1 cellular context compared by ENCODE assay signal in the genomic region with DNA sequence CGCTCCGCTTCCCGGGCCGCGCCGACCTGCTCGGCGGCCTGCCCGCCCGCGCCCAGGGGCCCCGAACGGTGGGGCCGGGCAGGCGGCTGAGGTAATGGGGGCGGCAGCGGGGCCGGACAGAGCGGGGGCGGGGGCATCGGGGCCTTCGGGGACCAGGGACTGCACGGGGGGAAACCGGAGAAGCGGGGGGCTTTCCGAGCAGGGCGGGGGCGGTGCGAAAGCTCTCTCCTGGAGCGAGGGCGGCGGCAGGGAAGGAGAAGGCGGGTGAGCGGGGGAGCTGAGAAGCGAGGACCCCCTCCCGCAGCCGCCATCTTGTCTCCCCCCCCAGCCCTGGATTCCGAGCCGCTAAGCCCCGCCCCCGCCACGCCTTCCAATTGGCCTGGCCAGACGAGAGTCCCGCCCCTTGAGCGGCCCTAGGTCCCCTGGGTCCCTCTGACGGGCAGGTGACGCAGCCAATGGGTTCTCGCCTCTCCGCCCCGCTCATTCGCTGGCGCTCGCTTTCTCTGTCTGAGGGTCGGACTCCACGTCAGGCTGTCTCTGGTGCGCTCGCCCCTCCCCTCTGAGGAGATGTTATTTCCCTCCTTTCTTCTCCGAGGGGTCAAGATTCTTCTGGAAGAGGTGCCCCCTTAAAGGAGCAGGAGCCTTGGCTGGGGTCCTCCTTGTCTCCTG.
TF ChIP-seq lines count a peak whose summit lies in the region.

No MANE protein-coding gene starts in this region.

TF ChIP-seq in K562, 482 proteins besides CTCF, POLR2A, EP300 and RAD21 (continued from another document and continues in another):
- TF ChIP-seq, protein P1, sequence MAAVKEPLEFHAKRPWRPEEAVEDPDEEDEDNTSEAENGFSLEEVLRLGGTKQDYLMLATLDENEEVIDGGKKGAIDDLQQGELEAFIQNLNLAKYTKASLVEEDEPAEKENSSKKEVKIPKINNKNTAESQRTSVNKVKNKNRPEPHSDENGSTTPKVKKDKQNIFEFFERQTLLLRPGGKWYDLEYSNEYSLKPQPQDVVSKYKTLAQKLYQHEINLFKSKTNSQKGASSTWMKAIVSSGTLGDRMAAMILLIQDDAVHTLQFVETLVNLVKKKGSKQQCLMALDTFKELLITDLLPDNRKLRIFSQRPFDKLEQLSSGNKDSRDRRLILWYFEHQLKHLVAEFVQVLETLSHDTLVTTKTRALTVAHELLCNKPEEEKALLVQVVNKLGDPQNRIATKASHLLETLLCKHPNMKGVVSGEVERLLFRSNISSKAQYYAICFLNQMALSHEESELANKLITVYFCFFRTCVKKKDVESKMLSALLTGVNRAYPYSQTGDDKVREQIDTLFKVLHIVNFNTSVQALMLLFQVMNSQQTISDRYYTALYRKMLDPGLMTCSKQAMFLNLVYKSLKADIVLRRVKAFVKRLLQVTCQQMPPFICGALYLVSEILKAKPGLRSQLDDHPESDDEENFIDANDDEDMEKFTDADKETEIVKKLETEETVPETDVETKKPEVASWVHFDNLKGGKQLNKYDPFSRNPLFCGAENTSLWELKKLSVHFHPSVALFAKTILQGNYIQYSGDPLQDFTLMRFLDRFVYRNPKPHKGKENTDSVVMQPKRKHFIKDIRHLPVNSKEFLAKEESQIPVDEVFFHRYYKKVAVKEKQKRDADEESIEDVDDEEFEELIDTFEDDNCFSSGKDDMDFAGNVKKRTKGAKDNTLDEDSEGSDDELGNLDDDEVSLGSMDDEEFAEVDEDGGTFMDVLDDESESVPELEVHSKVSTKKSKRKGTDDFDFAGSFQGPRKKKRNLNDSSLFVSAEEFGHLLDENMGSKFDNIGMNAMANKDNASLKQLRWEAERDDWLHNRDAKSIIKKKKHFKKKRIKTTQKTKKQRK (IDR thresholded peaks at IDR 0.05; ENCODE audit: borderline replicate concordance, low read depth, low read length): peak; percentile 50; the same call in 1 of the 2 replicates
- TF ChIP-seq, protein P2, sequence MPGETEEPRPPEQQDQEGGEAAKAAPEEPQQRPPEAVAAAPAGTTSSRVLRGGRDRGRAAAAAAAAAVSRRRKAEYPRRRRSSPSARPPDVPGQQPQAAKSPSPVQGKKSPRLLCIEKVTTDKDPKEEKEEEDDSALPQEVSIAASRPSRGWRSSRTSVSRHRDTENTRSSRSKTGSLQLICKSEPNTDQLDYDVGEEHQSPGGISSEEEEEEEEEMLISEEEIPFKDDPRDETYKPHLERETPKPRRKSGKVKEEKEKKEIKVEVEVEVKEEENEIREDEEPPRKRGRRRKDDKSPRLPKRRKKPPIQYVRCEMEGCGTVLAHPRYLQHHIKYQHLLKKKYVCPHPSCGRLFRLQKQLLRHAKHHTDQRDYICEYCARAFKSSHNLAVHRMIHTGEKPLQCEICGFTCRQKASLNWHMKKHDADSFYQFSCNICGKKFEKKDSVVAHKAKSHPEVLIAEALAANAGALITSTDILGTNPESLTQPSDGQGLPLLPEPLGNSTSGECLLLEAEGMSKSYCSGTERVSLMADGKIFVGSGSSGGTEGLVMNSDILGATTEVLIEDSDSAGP (CRISPR knock-in tag; IDR thresholded peaks at IDR 0.05): peak; percentile 73; the same call in 1 of the 2 replicates
- TF ChIP-seq NFIC (IDR thresholded peaks at IDR 0.05) (no peak), POLR2B (IDR thresholded peaks at IDR 0.05; ENCODE audit: low read depth, partially characterized antibody) (peak; percentile 63), HLTF (IDR thresholded peaks at IDR 0.05) (no peak), ARID1B (IDR thresholded peaks at IDR 0.05) (no peak), TAF9B (IDR thresholded peaks at IDR 0.05; ENCODE audit: partially characterized antibody) (peak; percentile 72), SREBF1 (IDR thresholded peaks at IDR 0.05; ENCODE audit: borderline replicate concordance, low read depth, low read length) (0 out of 2 replicates have a peak, but pooled peaks have one; percentile 41), FOXA1 (IDR thresholded peaks at IDR 0.05; ENCODE audit: borderline replicate concordance) (no peak), TCF3 (CRISPR knock-in tag; IDR thresholded peaks at IDR 0.05) (no peak), BHLHE40 (IDR thresholded peaks at IDR 0.05; ENCODE audit: low read length) (no peak), ESRRB (CRISPR knock-in tag; IDR thresholded peaks at IDR 0.05; ENCODE audit: borderline replicate concordance) (no peak), MCM3 (IDR thresholded peaks at IDR 0.05) (no peak), GABPB1 (CRISPR knock-in tag; IDR thresholded peaks at IDR 0.05) (peak; percentile 23; the same call in 1 of the 2 replicates), MAZ (CRISPR knock-in tag; conservative IDR thresholded peaks at IDR 0.05 in 1 of 2, IDR thresholded peaks at IDR 0.05 in 1 of 2) (peak; percentile 35 to 73; a peak in 2 of 4 replicates), ZNF263 (CRISPR knock-in tag; IDR thresholded peaks at IDR 0.05; ENCODE audit: borderline replicate concordance) (no peak), SIN3A (IDR thresholded peaks at IDR 0.05; ENCODE audit: borderline replicate concordance in 2 of 2, control insufficient read depth in 1 of 2, low read depth in 2 of 2, low read length in 2 of 2) (0 out of 4 replicates have a peak, but pooled peaks of 1 of the 2 experiments have one; percentile 42), STAG1 (CRISPR knock-in tag; IDR thresholded peaks at IDR 0.05; ENCODE audit: borderline replicate concordance) (no peak), NCOR1 (IDR thresholded peaks at IDR 0.05) (no peak), ZNF695 (CRISPR knock-in tag; IDR thresholded peaks at IDR 0.05) (no peak), YY1 (IDR thresholded peaks at IDR 0.05; ENCODE audit: borderline replicate concordance in 1 of 3, control insufficient read depth in 1 of 3, extremely low read depth in 1 of 3, insufficient read depth in 3 of 3, insufficient read length in 1 of 3, insufficient replicate concordance in 2 of 3, low read depth in 1 of 3, low read length in 2 of 3) (peak; percentile 79 to 97 (median 94)), NR2F6 (CRISPR knock-in tag; IDR thresholded peaks at IDR 0.05) (no peak), NCOA1 (IDR thresholded peaks at IDR 0.05; ENCODE audit: low read depth) (no peak), ZNF274 (IDR thresholded peaks at IDR 0.05; ENCODE audit: borderline replicate concordance, low read depth, low read length) (no peak), ZNF347 (CRISPR knock-in tag; IDR thresholded peaks at IDR 0.05; ENCODE audit: low read depth) (no peak), MECOM (CRISPR knock-in tag; IDR thresholded peaks at IDR 0.05) (no peak), NR2C1 (IDR thresholded peaks at IDR 0.05) (no peak), NR2C1 (tag; IDR thresholded peaks at IDR 0.05) (no peak)
- TF ChIP-seq, protein P3, sequence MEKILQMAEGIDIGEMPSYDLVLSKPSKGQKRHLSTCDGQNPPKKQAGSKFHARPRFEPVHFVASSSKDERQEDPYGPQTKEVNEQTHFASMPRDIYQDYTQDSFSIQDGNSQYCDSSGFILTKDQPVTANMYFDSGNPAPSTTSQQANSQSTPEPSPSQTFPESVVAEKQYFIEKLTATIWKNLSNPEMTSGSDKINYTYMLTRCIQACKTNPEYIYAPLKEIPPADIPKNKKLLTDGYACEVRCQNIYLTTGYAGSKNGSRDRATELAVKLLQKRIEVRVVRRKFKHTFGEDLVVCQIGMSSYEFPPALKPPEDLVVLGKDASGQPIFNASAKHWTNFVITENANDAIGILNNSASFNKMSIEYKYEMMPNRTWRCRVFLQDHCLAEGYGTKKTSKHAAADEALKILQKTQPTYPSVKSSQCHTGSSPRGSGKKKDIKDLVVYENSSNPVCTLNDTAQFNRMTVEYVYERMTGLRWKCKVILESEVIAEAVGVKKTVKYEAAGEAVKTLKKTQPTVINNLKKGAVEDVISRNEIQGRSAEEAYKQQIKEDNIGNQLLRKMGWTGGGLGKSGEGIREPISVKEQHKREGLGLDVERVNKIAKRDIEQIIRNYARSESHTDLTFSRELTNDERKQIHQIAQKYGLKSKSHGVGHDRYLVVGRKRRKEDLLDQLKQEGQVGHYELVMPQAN (IDR thresholded peaks at IDR 0.05; ENCODE audit: borderline replicate concordance): no peak
- TF ChIP-seq, protein P4, sequence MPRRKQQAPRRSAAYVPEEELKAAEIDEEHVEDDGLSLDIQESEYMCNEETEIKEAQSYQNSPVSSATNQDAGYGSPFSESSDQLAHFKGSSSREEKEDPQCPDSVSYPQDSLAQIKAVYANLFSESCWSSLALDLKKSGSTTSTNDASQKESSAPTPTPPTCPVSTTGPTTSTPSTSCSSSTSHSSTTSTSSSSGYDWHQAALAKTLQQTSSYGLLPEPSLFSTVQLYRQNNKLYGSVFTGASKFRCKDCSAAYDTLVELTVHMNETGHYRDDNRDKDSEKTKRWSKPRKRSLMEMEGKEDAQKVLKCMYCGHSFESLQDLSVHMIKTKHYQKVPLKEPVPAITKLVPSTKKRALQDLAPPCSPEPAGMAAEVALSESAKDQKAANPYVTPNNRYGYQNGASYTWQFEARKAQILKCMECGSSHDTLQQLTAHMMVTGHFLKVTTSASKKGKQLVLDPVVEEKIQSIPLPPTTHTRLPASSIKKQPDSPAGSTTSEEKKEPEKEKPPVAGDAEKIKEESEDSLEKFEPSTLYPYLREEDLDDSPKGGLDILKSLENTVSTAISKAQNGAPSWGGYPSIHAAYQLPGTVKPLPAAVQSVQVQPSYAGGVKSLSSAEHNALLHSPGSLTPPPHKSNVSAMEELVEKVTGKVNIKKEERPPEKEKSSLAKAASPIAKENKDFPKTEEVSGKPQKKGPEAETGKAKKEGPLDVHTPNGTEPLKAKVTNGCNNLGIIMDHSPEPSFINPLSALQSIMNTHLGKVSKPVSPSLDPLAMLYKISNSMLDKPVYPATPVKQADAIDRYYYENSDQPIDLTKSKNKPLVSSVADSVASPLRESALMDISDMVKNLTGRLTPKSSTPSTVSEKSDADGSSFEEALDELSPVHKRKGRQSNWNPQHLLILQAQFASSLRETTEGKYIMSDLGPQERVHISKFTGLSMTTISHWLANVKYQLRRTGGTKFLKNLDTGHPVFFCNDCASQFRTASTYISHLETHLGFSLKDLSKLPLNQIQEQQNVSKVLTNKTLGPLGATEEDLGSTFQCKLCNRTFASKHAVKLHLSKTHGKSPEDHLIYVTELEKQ (CRISPR knock-in tag; IDR thresholded peaks at IDR 0.05): no peak
- TF ChIP-seq, protein P5, sequence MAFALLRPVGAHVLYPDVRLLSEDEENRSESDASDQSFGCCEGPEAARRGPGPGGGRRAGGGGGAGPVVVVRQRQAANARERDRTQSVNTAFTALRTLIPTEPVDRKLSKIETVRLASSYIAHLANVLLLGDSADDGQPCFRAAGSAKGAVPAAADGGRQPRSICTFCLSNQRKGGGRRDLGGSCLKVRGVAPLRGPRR (CRISPR knock-in tag; IDR thresholded peaks at IDR 0.05): no peak
- TF ChIP-seq, protein P6, sequence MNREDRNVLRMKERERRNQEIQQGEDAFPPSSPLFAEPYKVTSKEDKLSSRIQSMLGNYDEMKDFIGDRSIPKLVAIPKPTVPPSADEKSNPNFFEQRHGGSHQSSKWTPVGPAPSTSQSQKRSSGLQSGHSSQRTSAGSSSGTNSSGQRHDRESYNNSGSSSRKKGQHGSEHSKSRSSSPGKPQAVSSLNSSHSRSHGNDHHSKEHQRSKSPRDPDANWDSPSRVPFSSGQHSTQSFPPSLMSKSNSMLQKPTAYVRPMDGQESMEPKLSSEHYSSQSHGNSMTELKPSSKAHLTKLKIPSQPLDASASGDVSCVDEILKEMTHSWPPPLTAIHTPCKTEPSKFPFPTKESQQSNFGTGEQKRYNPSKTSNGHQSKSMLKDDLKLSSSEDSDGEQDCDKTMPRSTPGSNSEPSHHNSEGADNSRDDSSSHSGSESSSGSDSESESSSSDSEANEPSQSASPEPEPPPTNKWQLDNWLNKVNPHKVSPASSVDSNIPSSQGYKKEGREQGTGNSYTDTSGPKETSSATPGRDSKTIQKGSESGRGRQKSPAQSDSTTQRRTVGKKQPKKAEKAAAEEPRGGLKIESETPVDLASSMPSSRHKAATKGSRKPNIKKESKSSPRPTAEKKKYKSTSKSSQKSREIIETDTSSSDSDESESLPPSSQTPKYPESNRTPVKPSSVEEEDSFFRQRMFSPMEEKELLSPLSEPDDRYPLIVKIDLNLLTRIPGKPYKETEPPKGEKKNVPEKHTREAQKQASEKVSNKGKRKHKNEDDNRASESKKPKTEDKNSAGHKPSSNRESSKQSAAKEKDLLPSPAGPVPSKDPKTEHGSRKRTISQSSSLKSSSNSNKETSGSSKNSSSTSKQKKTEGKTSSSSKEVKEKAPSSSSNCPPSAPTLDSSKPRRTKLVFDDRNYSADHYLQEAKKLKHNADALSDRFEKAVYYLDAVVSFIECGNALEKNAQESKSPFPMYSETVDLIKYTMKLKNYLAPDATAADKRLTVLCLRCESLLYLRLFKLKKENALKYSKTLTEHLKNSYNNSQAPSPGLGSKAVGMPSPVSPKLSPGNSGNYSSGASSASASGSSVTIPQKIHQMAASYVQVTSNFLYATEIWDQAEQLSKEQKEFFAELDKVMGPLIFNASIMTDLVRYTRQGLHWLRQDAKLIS (CRISPR knock-in tag; IDR thresholded peaks at IDR 0.05): no peak
- TF ChIP-seq, protein P7, sequence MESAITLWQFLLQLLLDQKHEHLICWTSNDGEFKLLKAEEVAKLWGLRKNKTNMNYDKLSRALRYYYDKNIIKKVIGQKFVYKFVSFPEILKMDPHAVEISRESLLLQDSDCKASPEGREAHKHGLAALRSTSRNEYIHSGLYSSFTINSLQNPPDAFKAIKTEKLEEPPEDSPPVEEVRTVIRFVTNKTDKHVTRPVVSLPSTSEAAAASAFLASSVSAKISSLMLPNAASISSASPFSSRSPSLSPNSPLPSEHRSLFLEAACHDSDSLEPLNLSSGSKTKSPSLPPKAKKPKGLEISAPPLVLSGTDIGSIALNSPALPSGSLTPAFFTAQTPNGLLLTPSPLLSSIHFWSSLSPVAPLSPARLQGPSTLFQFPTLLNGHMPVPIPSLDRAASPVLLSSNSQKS (CRISPR knock-in tag; IDR thresholded peaks at IDR 0.05): no peak
- TF ChIP-seq, protein P8, sequence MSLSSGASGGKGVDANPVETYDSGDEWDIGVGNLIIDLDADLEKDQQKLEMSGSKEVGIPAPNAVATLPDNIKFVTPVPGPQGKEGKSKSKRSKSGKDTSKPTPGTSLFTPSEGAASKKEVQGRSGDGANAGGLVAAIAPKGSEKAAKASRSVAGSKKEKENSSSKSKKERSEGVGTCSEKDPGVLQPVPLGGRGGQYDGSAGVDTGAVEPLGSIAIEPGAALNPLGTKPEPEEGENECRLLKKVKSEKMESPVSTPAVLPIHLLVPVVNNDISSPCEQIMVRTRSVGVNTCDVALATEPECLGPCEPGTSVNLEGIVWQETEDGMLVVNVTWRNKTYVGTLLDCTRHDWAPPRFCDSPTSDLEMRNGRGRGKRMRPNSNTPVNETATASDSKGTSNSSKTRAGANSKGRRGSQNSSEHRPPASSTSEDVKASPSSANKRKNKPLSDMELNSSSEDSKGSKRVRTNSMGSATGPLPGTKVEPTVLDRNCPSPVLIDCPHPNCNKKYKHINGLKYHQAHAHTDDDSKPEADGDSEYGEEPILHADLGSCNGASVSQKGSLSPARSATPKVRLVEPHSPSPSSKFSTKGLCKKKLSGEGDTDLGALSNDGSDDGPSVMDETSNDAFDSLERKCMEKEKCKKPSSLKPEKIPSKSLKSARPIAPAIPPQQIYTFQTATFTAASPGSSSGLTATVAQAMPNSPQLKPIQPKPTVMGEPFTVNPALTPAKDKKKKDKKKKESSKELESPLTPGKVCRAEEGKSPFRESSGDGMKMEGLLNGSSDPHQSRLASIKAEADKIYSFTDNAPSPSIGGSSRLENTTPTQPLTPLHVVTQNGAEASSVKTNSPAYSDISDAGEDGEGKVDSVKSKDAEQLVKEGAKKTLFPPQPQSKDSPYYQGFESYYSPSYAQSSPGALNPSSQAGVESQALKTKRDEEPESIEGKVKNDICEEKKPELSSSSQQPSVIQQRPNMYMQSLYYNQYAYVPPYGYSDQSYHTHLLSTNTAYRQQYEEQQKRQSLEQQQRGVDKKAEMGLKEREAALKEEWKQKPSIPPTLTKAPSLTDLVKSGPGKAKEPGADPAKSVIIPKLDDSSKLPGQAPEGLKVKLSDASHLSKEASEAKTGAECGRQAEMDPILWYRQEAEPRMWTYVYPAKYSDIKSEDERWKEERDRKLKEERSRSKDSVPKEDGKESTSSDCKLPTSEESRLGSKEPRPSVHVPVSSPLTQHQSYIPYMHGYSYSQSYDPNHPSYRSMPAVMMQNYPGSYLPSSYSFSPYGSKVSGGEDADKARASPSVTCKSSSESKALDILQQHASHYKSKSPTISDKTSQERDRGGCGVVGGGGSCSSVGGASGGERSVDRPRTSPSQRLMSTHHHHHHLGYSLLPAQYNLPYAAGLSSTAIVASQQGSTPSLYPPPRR (CRISPR knock-in tag; IDR thresholded peaks at IDR 0.05; ENCODE audit: borderline replicate concordance): no peak
